Comparison of ENCODE assay signal across 27 cellular contexts in the genomic region with DNA sequence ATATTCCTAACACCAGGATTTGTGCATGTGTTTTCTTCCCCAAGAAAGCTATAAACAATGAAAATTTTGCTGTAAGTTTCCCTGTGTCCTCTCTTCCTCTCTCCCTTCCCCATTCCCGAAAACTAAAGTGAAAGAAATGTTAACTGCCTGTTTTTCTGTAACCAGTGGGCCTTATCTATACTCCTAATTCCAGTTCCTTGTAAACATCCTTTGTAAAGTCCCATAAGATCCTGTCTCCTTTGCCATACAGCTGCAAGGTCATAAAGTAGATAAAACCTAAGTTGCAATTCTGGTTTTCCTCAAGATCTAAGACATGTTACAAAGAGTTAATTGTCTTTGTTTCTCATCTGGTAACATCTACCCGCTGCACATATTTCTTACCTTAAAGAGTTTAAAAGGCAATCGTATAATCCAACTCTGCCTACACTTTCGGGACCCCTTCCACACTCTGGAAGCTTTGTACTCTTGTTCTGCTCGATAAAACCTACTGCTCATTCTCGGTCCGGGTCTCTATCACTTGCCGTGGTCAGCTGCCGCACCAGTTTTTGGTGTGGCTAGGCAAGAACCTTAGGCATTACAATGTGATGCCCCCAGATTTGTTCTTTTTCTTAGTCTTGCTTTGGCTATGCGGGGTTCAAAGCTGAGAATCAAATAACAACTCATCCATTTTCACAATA. TPM values are rescaled to one million over a fixed set of nuclear protein-coding genes. Genes with fewer than 3 reads are reported as not detected.
DNase-seq lines count a peak whose midpoint lies in the region; ATAC-seq and TF ChIP-seq lines count a peak whose summit lies in the region.
"Had no signal": no experiment of that assay in that cellular context is flagged by ENCODE, and none has a peak within 500 bp of the region (broad histone marks: within the 10 kb centered on the region; RNA-seq: fewer than 3 reads in every experiment).

No MANE protein-coding gene starts in this region.

- no peak overlapping the region for H3K4me2 ChIP-seq in osteoblast (ENCODE audit: insufficient read depth, low read length)

- no peaks in the 10 kb centered on the region for H3K79me2 ChIP-seq in osteoblast (ENCODE audit: insufficient read depth, low read length)

- no peaks in the 10 kb centered on the region for H3K4me1 Mint-ChIP-seq in WTC11
- H3K4me1 Mint-ChIP-seq: stimulated activated effector memory CD8-positive, alpha-beta T cell treated with anti-CD3 and anti-CD28 coated beads, Interleukin-12 subunit alpha, Interleukin-12 subunit beta, amount 100 ng/mL, for 72 hours had no signal

- 0 out of 2 replicates have a peak, but pooled peaks cover 3% of the 10 kb centered on the region for H3K36me3 Mint-ChIP-seq in WTC11
- H3K36me3 Mint-ChIP-seq: stimulated activated effector memory CD8-positive, alpha-beta T cell treated with anti-CD3 and anti-CD28 coated beads, Interleukin-12 subunit alpha, Interleukin-12 subunit beta, amount 100 ng/mL, for 72 hours had no signal

- H3K9me3 Mint-ChIP-seq in WTC11: peaks cover 6% of the 10 kb centered on the region

- intact Hi-C loops in left colon (cut with DNase I, micrococcal nuclease): no loop called here
- intact Hi-C loops in head of caudate nucleus (cut with DNase I): no loop called here
- intact Hi-C loops in posterior vena cava (cut with DNase I): no loop called here

- H3K27ac Mint-ChIP-seq in WTC11: no peak overlapping the region
- H3K27ac Mint-ChIP-seq: activated CD8-positive, alpha-beta T cell treated with anti-CD3 and anti-CD28 coated beads, Interleukin-2, amount 10 ng/mL, durations not matched to agents 7 days and 5 days; stimulated activated effector memory CD8-positive, alpha-beta T cell treated with anti-CD3 and anti-CD28 coated beads, Interleukin-12 subunit alpha, Interleukin-12 subunit beta, amount 100 ng/mL, for 72 hours had no signal

- DNase-seq in GM12865 (ENCODE audit: low read depth) (no peak), WTC11 (ENCODE audit: low spot score) (no peak), left colon (peak in 1 of 2 donors; percentile 13), osteoblast (ENCODE audit: insufficient read length, low spot score, missing footprints) (no peak), head of caudate nucleus (no peak), posterior vena cava (ENCODE audit: low spot score) (no peak)
- DNase-seq: ACHN; activated CD8-positive, alpha-beta T cell treated with anti-CD3 and anti-CD28 coated beads, Interleukin-2, amount 10 ng/mL, durations not matched to agents 7 days and 5 days; activated gamma-delta T cell treated with Interleukin-2 at 50 U/mL for 16 hours; activated T-cell treated with anti-CD3 and anti-CD28 coated beads for 4 hours; body of pancreas; cerebellar nuclear complex; foreskin melanocyte; hippocampal formation; left ventricle myocardium superior; NCI-H1436 treated with DMSO at 0.1 percent for 48 hours; PC-3; Right ventricle myocardium superior had no signal

- no peaks in the 10 kb centered on the region for H3K4me1 ChIP-seq in osteoblast (ENCODE audit: insufficient read depth, low read length)
- H3K4me1 ChIP-seq: suprapubic skin, vagina had no signal

- ATAC-seq in WTC11 (no peak), left colon (peak; percentile 94), HG03439 (IDR thresholded peaks at IDR 0.05; ENCODE audit: unreplicated experiment) (no peak), GM19452 (IDR thresholded peaks at IDR 0.05; ENCODE audit: unreplicated experiment) (no peak)
- ATAC-seq: activated CD8-positive, alpha-beta T cell treated with anti-CD3 and anti-CD28 coated beads, Interleukin-2, amount 10 ng/mL, durations not matched to agents 7 days and 5 days; body of pancreas; left ventricle myocardium superior; PC-3; stimulated activated effector memory CD8-positive, alpha-beta T cell treated with anti-CD3 and anti-CD28 coated beads, Interleukin-12 subunit alpha, Interleukin-12 subunit beta, amount 100 ng/mL, for 72 hours had no signal

- no peak overlapping the region for H3K27ac ChIP-seq in osteoblast (ENCODE audit: low read depth, low read length)
- H3K27ac ChIP-seq: body of pancreas, skin epidermis, suprapubic skin, vagina had no signal

- H3K36me3 ChIP-seq in osteoblast (ENCODE audit: insufficient read depth, low read length): no peaks in the 10 kb centered on the region
- H3K36me3 ChIP-seq: suprapubic skin, vagina had no signal

- POLR2A ChIA-PET in WTC11 (lab: Charles Lee): no interaction called here

- TF ChIP-seq CTCF in GM12865 (IDR thresholded peaks at IDR 0.05; ENCODE audit: insufficient read depth, low read depth, low read length, missing control alignments) (no peak), WTC11 (IDR thresholded peaks at IDR 0.05) (no peak), osteoblast (IDR thresholded peaks at IDR 0.05; ENCODE audit: extremely low read depth, low read depth, low read length) (no peak)

- H3K4me3 ChIP-seq in GM12865 (ENCODE audit: low read depth, low read length) (peak overlapping the region; percentile 44), osteoblast (ENCODE audit: insufficient read depth, low read length) (no peak overlapping the region)
- H3K4me3 ChIP-seq: body of pancreas, skin epidermis, suprapubic skin, vagina had no signal

- H3K4me3 Mint-ChIP-seq in WTC11: no peak overlapping the region
- H3K4me3 Mint-ChIP-seq: activated CD8-positive, alpha-beta T cell treated with anti-CD3 and anti-CD28 coated beads, Interleukin-2, amount 10 ng/mL, durations not matched to agents 7 days and 5 days; stimulated activated effector memory CD8-positive, alpha-beta T cell treated with anti-CD3 and anti-CD28 coated beads, Interleukin-12 subunit alpha, Interleukin-12 subunit beta, amount 100 ng/mL, for 72 hours had no signal

- H3K27me3 ChIP-seq in osteoblast (ENCODE audit: insufficient read depth, low read length): no peaks in the 10 kb centered on the region
- H3K27me3 ChIP-seq: body of pancreas, suprapubic skin, vagina had no signal

- peak overlapping the region; percentile 11 for H2AFZ ChIP-seq in osteoblast (ENCODE audit: low read length)

- CTCF ChIA-PET in WTC11 (lab: Charles Lee): no interaction called here

- no peaks in the 10 kb centered on the region for H3K9me3 ChIP-seq in osteoblast (ENCODE audit: low read depth, low read length)
- H3K9me3 ChIP-seq: body of pancreas, suprapubic skin, vagina had no signal

- H4K20me1 ChIP-seq in osteoblast (ENCODE audit: insufficient read depth, low read length): no peaks in the 10 kb centered on the region

- H3K27me3 Mint-ChIP-seq in WTC11 (ENCODE audit: low read depth): no peaks in the 10 kb centered on the region

TF ChIP-seq in WTC11, 78 proteins besides CTCF, POLR2A, EP300 and RAD21:
- TF ChIP-seq CDX4 (CRISPR knock-in tag; IDR thresholded peaks at IDR 0.05; ENCODE audit: borderline replicate concordance) (peak; percentile 32; the same call in 1 of the 2 replicates), CREB1 (CRISPR knock-in tag; IDR thresholded peaks at IDR 0.05) (no peak)
TF ChIP-seq in WTC11: peak in this region for 1.

RNA-seq across cellular contexts. Expression of gene UGT2B7, which starts 20.5 kb away (rescaled TPM):
- 0.11 TPM in 1 of 3 replicates, not detected in the others for total RNA-seq in WTC11 (2021)
- total RNA-seq in left colon: 1 to 10 TPM; 5.2 to 9.2 TPM
- under 0.01 TPM in 1 of 2 replicates, not detected in the other for total RNA-seq in osteoblast
- not detected for total RNA-seq in posterior vena cava
- total RNA-seq: activated CD8-positive, alpha-beta T cell treated with anti-CD3 and anti-CD28 coated beads, Interleukin-2, amount 10 ng/mL, durations not matched to agents 7 days and 5 days; HT1080; left ventricle myocardium superior; mononuclear cell; NCI-H460; PC-3; Right ventricle myocardium superior; vagina had no signal
